ENCODE assay signal across 1 cellular context in genomic region chr17:63772801-63773271, GRCh38.
A peak's percentile ranks its signal among the peaks of the same experiment; 100 is the strongest.
TF ChIP-seq lines count a peak whose summit lies in the region.

No MANE protein-coding gene starts in this region.

TF ChIP-seq in GM12878, 131 proteins besides CTCF, POLR2A, EP300 and RAD21:
- TF ChIP-seq TAF1 (IDR thresholded peaks at IDR 0.05; ENCODE audit: borderline replicate concordance, low read depth, low read length) (no peak), ASH2L (IDR thresholded peaks at IDR 0.05; ENCODE audit: borderline replicate concordance, low read depth) (peak; percentile 70; the same call in 1 of the 2 replicates), ZBTB40 (IDR thresholded peaks at IDR 0.05; ENCODE audit: borderline replicate concordance) (no peak), SIN3A (IDR thresholded peaks at IDR 0.05; ENCODE audit: low read depth, low read length) (peak; percentile 4; the same call in 1 of the 2 replicates)
